In genomic region chr22:21641795-21642583, GRCh38 we compare ENCODE assay signal across 1 cellular context.
A peak's percentile ranks its signal among the peaks of the same experiment; 100 is the strongest.
TF ChIP-seq lines count a peak whose summit lies in the region.

SDF2L1 (plus strand) TSS chr22:21642302; CDS start chr22:21642337, 35 bp downstream.

TF ChIP-seq in HepG2, 621 proteins besides CTCF, POLR2A, EP300 and RAD21 (continued from another document and continues in another):
- no peak for TF ChIP-seq FOXP4 (CRISPR knock-in tag; IDR thresholded peaks at IDR 0.05)
- TF ChIP-seq MYC (CRISPR knock-in tag; IDR thresholded peaks at IDR 0.05; ENCODE audit: borderline replicate concordance): peak; percentile 69; the same call in 1 of the 2 replicates
- TF ChIP-seq ATRX (CRISPR knock-in tag; IDR thresholded peaks at IDR 0.05; ENCODE audit: borderline replicate concordance): no peak
- 0 out of 2 replicates have a peak, but pooled peaks have one; percentile 16 for TF ChIP-seq ZNF772 (CRISPR knock-in tag; IDR thresholded peaks at IDR 0.05)
- TF ChIP-seq ZNF446 (CRISPR knock-in tag; IDR thresholded peaks at IDR 0.05): no peak
- TF ChIP-seq NFATC3 (CRISPR knock-in tag; IDR thresholded peaks at IDR 0.05): no peak
- no peak for TF ChIP-seq NFE2L2 (IDR thresholded peaks at IDR 0.05; ENCODE audit: low read length)
- TF ChIP-seq ZNF614 (CRISPR knock-in tag; IDR thresholded peaks at IDR 0.05; ENCODE audit: borderline replicate concordance): no peak
- TF ChIP-seq NFE2 (CRISPR knock-in tag; IDR thresholded peaks at IDR 0.05): no peak
- peak; percentile 98 for TF ChIP-seq NFYC (CRISPR knock-in tag; IDR thresholded peaks at IDR 0.05)
- TF ChIP-seq ZNF574 (CRISPR knock-in tag; IDR thresholded peaks at IDR 0.05): peak; percentile 32; the same call in 1 of the 2 replicates
- TF ChIP-seq KLF15 (CRISPR knock-in tag; IDR thresholded peaks at IDR 0.05; ENCODE audit: borderline replicate concordance): no peak
- peak; percentile 89 for TF ChIP-seq TFDP2 (CRISPR knock-in tag; IDR thresholded peaks at IDR 0.05)
- no peak for TF ChIP-seq GFI1 (CRISPR knock-in tag; IDR thresholded peaks at IDR 0.05; ENCODE audit: borderline replicate concordance)
- TF ChIP-seq GPBP1L1 (CRISPR knock-in tag; IDR thresholded peaks at IDR 0.05): no peak
- TF ChIP-seq CAMTA2 (CRISPR knock-in tag; IDR thresholded peaks at IDR 0.05; ENCODE audit: borderline replicate concordance): no peak
- 0 out of 2 replicates have a peak, but pooled peaks have one; percentile 37 for TF ChIP-seq ELF3 (CRISPR knock-in tag; IDR thresholded peaks at IDR 0.05)
- TF ChIP-seq MTA3 (CRISPR knock-in tag; IDR thresholded peaks at IDR 0.05): no peak
- TF ChIP-seq ARNT (IDR thresholded peaks at IDR 0.05): no peak
- peak; percentile 49; the same call in 1 of the 2 replicates for TF ChIP-seq MYPOP (CRISPR knock-in tag; IDR thresholded peaks at IDR 0.05)
- TF ChIP-seq ZUFSP (CRISPR knock-in tag; IDR thresholded peaks at IDR 0.05; ENCODE audit: borderline replicate concordance): no peak
- peak; percentile 82 for TF ChIP-seq ZNF687 (CRISPR knock-in tag; IDR thresholded peaks at IDR 0.05)
- TF ChIP-seq ZNF782 (CRISPR knock-in tag; IDR thresholded peaks at IDR 0.05; ENCODE audit: borderline replicate concordance): no peak
- no peak for TF ChIP-seq EZH2 (conservative IDR thresholded peaks at IDR 0.05; ENCODE audit: low read depth, low read length)
- TF ChIP-seq TRIM22 (IDR thresholded peaks at IDR 0.05): no peak
- peak; percentile 21; the same call in 1 of the 2 replicates for TF ChIP-seq MXD1 (CRISPR knock-in tag; IDR thresholded peaks at IDR 0.05)
- TF ChIP-seq ZNF44 (CRISPR knock-in tag; IDR thresholded peaks at IDR 0.05): no peak
- no peak; the same call in 1 of the 2 replicates for TF ChIP-seq E2F5 (CRISPR knock-in tag; conservative IDR thresholded peaks at IDR 0.05)
- no peak for TF ChIP-seq FOXA1 (IDR thresholded peaks at IDR 0.05)
- TF ChIP-seq FOXA1 (CRISPR knock-in tag; IDR thresholded peaks at IDR 0.05): no peak
- TF ChIP-seq TP53 (CRISPR knock-in tag; conservative IDR thresholded peaks at IDR 0.05): no peak
- no peak for TF ChIP-seq ZNF205 (CRISPR knock-in tag; IDR thresholded peaks at IDR 0.05)
- no peak for TF ChIP-seq ZNF367 (CRISPR knock-in tag; IDR thresholded peaks at IDR 0.05; ENCODE audit: borderline replicate concordance)
- no peak for TF ChIP-seq PCBP1 (IDR thresholded peaks at IDR 0.05; ENCODE audit: borderline replicate concordance, low read depth, low read length)
- no peak for TF ChIP-seq ZBTB1 (CRISPR knock-in tag; IDR thresholded peaks at IDR 0.05; ENCODE audit: borderline replicate concordance)
- TF ChIP-seq POLR2AphosphoS2 (IDR thresholded peaks at IDR 0.05; ENCODE audit: low read depth, low read length): 0 out of 2 replicates have a peak, but pooled peaks have one; percentile 65
- peak; percentile 50; the same call in 1 of the 2 replicates for TF ChIP-seq DR1 (CRISPR knock-in tag; IDR thresholded peaks at IDR 0.05)
- no peak; the same call in 1 of the 2 replicates for TF ChIP-seq ARNT2 (CRISPR knock-in tag; IDR thresholded peaks at IDR 0.05; ENCODE audit: low read depth)
- TF ChIP-seq YEATS2 (CRISPR knock-in tag; IDR thresholded peaks at IDR 0.05; ENCODE audit: borderline replicate concordance): peak; percentile 36; the same call in 1 of the 2 replicates
- peak; percentile 55; the same call in 1 of the 2 replicates for TF ChIP-seq CREM (IDR thresholded peaks at IDR 0.05)
- no peak for TF ChIP-seq CREM (CRISPR knock-in tag; IDR thresholded peaks at IDR 0.05)
- TF ChIP-seq HOMEZ (CRISPR knock-in tag; IDR thresholded peaks at IDR 0.05; ENCODE audit: low read depth): no peak
- 0 out of 2 replicates have a peak, but pooled peaks have one; percentile 9 for TF ChIP-seq ZNF230 (CRISPR knock-in tag; IDR thresholded peaks at IDR 0.05)
- TF ChIP-seq MXI1 (IDR thresholded peaks at IDR 0.05; ENCODE audit: borderline replicate concordance, low read depth, low read length): peak; percentile 64; the same call in 1 of the 3 replicates
- peak; percentile 54 for TF ChIP-seq THAP11 (CRISPR knock-in tag; IDR thresholded peaks at IDR 0.05)
- no peak for TF ChIP-seq ZNF17 (CRISPR knock-in tag; IDR thresholded peaks at IDR 0.05)
